ENCODE assay signal across 1 cellular context in genomic region chr11:65121865-65122696, GRCh38.
A peak's percentile ranks its signal among the peaks of the same experiment; 100 is the strongest.
TF ChIP-seq lines count a peak whose summit lies in the region.

Gene FAU, minus strand, starts transcription at chr11:65122134. Its CDS starts 321 bp downstream, at chr11:65121813.
Gene MRPL49, plus strand, starts transcription at chr11:65122321. Its CDS starts 26 bp downstream, at chr11:65122347.

TF ChIP-seq in HepG2, 621 proteins besides CTCF, POLR2A, EP300 and RAD21 (continued from another document and continues in another):
- 0 out of 2 replicates have a peak, but pooled peaks have one; percentile 57 for TF ChIP-seq SNAI1 (CRISPR knock-in tag; IDR thresholded peaks at IDR 0.05; ENCODE audit: borderline replicate concordance)
- peak; percentile 93 for TF ChIP-seq THAP11 (CRISPR knock-in tag; IDR thresholded peaks at IDR 0.05)
- no peak for TF ChIP-seq MAFK (conservative IDR thresholded peaks at IDR 0.05 in 1 of 2, IDR thresholded peaks at IDR 0.05 in 1 of 2; ENCODE audit: low read length in 2 of 2)
- peak; percentile 76; the same call in 1 of the 2 replicates for TF ChIP-seq ZNF782 (CRISPR knock-in tag; IDR thresholded peaks at IDR 0.05; ENCODE audit: borderline replicate concordance)
- peak; percentile 82 for TF ChIP-seq ZKSCAN5 (CRISPR knock-in tag; IDR thresholded peaks at IDR 0.05)
- peak; percentile 79 for TF ChIP-seq HDAC2 (CRISPR knock-in tag; IDR thresholded peaks at IDR 0.05)
- TF ChIP-seq ZNF235 (CRISPR knock-in tag; IDR thresholded peaks at IDR 0.05; ENCODE audit: borderline replicate concordance): peak; percentile 86
- peak; percentile 94; the same call in 1 of the 2 replicates for TF ChIP-seq ARID4A (CRISPR knock-in tag; IDR thresholded peaks at IDR 0.05; ENCODE audit: borderline replicate concordance)
- TF ChIP-seq CCDC6 (CRISPR knock-in tag; IDR thresholded peaks at IDR 0.05): no peak
- TF ChIP-seq ZNF142 (CRISPR knock-in tag; IDR thresholded peaks at IDR 0.05): peak; percentile 71; the same call in 1 of the 2 replicates
- TF ChIP-seq E2F5 (CRISPR knock-in tag; conservative IDR thresholded peaks at IDR 0.05): no peak
- peak; percentile 83; the same call in 1 of the 2 replicates for TF ChIP-seq ZBTB26 (CRISPR knock-in tag; IDR thresholded peaks at IDR 0.05; ENCODE audit: borderline replicate concordance)
- no peak for TF ChIP-seq USF2 (IDR thresholded peaks at IDR 0.05; ENCODE audit: low read depth, low read length)
- TF ChIP-seq USF2 (CRISPR knock-in tag; IDR thresholded peaks at IDR 0.05; ENCODE audit: borderline replicate concordance): peak; percentile 19; the same call in 1 of the 2 replicates
- peak; percentile 97 for TF ChIP-seq KAT8 (CRISPR knock-in tag; IDR thresholded peaks at IDR 0.05)
- no peak; the same call in 1 of the 2 replicates for TF ChIP-seq ZBED4 (CRISPR knock-in tag; IDR thresholded peaks at IDR 0.05; ENCODE audit: borderline replicate concordance)
- TF ChIP-seq ZNF296 (CRISPR knock-in tag; conservative IDR thresholded peaks at IDR 0.05): no peak
- peak; percentile 73 for TF ChIP-seq ZMAT3 (CRISPR knock-in tag; conservative IDR thresholded peaks at IDR 0.05)
- no peak for TF ChIP-seq RFX3 (CRISPR knock-in tag; IDR thresholded peaks at IDR 0.05)
- peak; percentile 90 for TF ChIP-seq KMT2A (CRISPR knock-in tag; IDR thresholded peaks at IDR 0.05)
- peak; percentile 77 for TF ChIP-seq AGO2 (optimal IDR thresholded peaks at IDR 0.05; ENCODE audit: low read depth, low read length)
- no peak for TF ChIP-seq DBP (CRISPR knock-in tag; IDR thresholded peaks at IDR 0.05; ENCODE audit: not compliant biosample characterization)
- peak; percentile 74; the same call in 1 of the 2 replicates for TF ChIP-seq IRF9 (CRISPR knock-in tag; IDR thresholded peaks at IDR 0.05; ENCODE audit: borderline replicate concordance)
- TF ChIP-seq ZUFSP (CRISPR knock-in tag; IDR thresholded peaks at IDR 0.05; ENCODE audit: borderline replicate concordance): no peak
- no peak for TF ChIP-seq JARID2 (CRISPR knock-in tag; IDR thresholded peaks at IDR 0.05; ENCODE audit: insufficient replicate concordance)
- TF ChIP-seq MIER3 (CRISPR knock-in tag; IDR thresholded peaks at IDR 0.05; ENCODE audit: borderline replicate concordance): peak; percentile 71; the same call in 1 of the 2 replicates
- peak; percentile 75 for TF ChIP-seq GZF1 (CRISPR knock-in tag; IDR thresholded peaks at IDR 0.05)
- TF ChIP-seq HNRNPUL1 (IDR thresholded peaks at IDR 0.05; ENCODE audit: low read depth, low read length): no peak
- TF ChIP-seq DRAP1 (CRISPR knock-in tag; IDR thresholded peaks at IDR 0.05): peak; percentile 99
